ENCODE assay signal across 1 cellular context in genomic region chr12:96359328-96359727, GRCh38.
TF ChIP-seq lines count a peak whose summit lies in the region.

No MANE protein-coding gene starts in this region.

TF ChIP-seq in H1, 55 proteins besides CTCF, POLR2A, EP300 and RAD21:
- no peak for TF ChIP-seq GABPA (IDR thresholded peaks at IDR 0.05; ENCODE audit: borderline replicate concordance, insufficient read depth, low read length)
- TF ChIP-seq, protein P1, sequence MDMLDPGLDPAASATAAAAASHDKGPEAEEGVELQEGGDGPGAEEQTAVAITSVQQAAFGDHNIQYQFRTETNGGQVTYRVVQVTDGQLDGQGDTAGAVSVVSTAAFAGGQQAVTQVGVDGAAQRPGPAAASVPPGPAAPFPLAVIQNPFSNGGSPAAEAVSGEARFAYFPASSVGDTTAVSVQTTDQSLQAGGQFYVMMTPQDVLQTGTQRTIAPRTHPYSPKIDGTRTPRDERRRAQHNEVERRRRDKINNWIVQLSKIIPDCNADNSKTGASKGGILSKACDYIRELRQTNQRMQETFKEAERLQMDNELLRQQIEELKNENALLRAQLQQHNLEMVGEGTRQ (IDR thresholded peaks at IDR 0.05; ENCODE audit: low read length): peak; percentile 25; the same call in 1 of the 2 replicates
